Comparison of ENCODE assay signal across 15 cellular contexts in genomic region chr5:109192027-109192426, GRCh38.
DNase-seq lines count a peak whose midpoint lies in the region; ATAC-seq and TF ChIP-seq lines count a peak whose summit lies in the region.
"Had no signal": no experiment of that assay in that cellular context is flagged by ENCODE, and none has a peak within 500 bp of the region (broad histone marks: within the 10 kb centered on the region; RNA-seq: fewer than 3 reads in every experiment).

No MANE protein-coding gene starts in this region.

- no peaks in the 10 kb centered on the region for H3F3A ChIP-seq in PC-9 (ENCODE audit: insufficient read depth, low read depth)

- H3K79me2 ChIP-seq in HCT116 (ENCODE audit: insufficient read depth, low read length) (no peaks in the 10 kb centered on the region), PC-9 (ENCODE audit: low read depth) (no peaks in the 10 kb centered on the region)

- H3K4me2 ChIP-seq in HCT116 (ENCODE audit: low read length) = peak overlapping the region; percentile 69
- no peak overlapping the region for H3K4me2 ChIP-seq in PC-9

- H3K9ac ChIP-seq in HCT116 (ENCODE audit: low read length) (peak overlapping the region; percentile 18; the same call in 1 of the 2 replicates), mucosa of rectum (ENCODE audit: low read depth in 1 of 2, low read length in 2 of 2) (no peak overlapping the region)

- CTCF ChIA-PET in HCT116 (lab: Charles Lee) = no interaction called here
- CTCF ChIA-PET in PC-9 (lab: Charles Lee) = no interaction called here

- H3K9me3 ChIP-seq in HCT116 (ENCODE audit: control insufficient read depth in 1 of 2, insufficient read depth in 1 of 2, low read depth in 1 of 2, low read length in 2 of 2) (no peaks in the 10 kb centered on the region), PC-9 (ENCODE audit: insufficient read depth, low read depth) (no peaks in the 10 kb centered on the region; the same call in 1 of the 2 replicates), esophagus squamous epithelium (no peaks in the 10 kb centered on the region), mucosa of rectum (ENCODE audit: control insufficient read depth in 2 of 2, low read length in 2 of 2) (no peaks in the 10 kb centered on the region)

- no peaks in the 10 kb centered on the region for H3K27me3 ChIP-seq in HCT116 (ENCODE audit: insufficient read depth, low read length)
- H3K27me3 ChIP-seq in PC-9 (ENCODE audit: insufficient read depth, low read depth) = no peaks in the 10 kb centered on the region
- H3K27me3 ChIP-seq in esophagus squamous epithelium = no peaks in the 10 kb centered on the region
- H3K27me3 ChIP-seq in mucosa of rectum (ENCODE audit: control insufficient read depth in 2 of 2, insufficient read depth in 2 of 2, low read length in 2 of 2) = no peaks in the 10 kb centered on the region

- POLR2A ChIA-PET in HCT116 (lab: Charles Lee) (no interaction called here), PC-9 (lab: Charles Lee; ENCODE audit: unreplicated experiment) (no interaction called here)

- RAD21 ChIA-PET in HCT116 (lab: Charles Lee; ENCODE audit: low non-redundant PET in 1 of 2, low total read pairs in 2 of 2, uncharacterized antibody in 2 of 2, unreplicated experiment in 2 of 2) = no interaction called here

- H3K4me3 ChIP-seq in HCT116 (replicated peaks in 1 of 2; ENCODE audit: low read depth in 1 of 2, low read length in 2 of 2) = no peak overlapping the region
- no peak overlapping the region for H3K4me3 ChIP-seq in PC-9
- no peak overlapping the region for H3K4me3 ChIP-seq in esophagus squamous epithelium
- H3K4me3 ChIP-seq in mucosa of rectum (ENCODE audit: low read length in 2 of 2) = peak overlapping the region in 1 of 2 donors; percentile 8

- no TSS peak for BruUV-seq in HCT116 (replicated peaks; lab: Mats Ljungman, UMichigan)
- BruUV-seq in PC-9 (replicated peaks; lab: Mats Ljungman, UMichigan) = no TSS peak

- no peak for TF ChIP-seq CTCF in HCT116 (IDR thresholded peaks at IDR 0.05 in 2 of 3, conservative IDR thresholded peaks at IDR 0.05 in 1 of 3; ENCODE audit: borderline replicate concordance in 1 of 3, insufficient read depth in 1 of 3, low read depth in 2 of 3, low read length in 2 of 3)
- TF ChIP-seq CTCF in PC-9 (conservative IDR thresholded peaks at IDR 0.05) = no peak
- no peak for TF ChIP-seq CTCF in esophagus squamous epithelium (IDR thresholded peaks at IDR 0.05)

- H3K4me1 ChIP-seq in HCT116 (ENCODE audit: control insufficient read depth in 1 of 2, insufficient read depth in 2 of 2, low read length in 2 of 2) = peaks cover 25 to 42% of the 10 kb centered on the region in 2 experiments
- H3K4me1 ChIP-seq in PC-9 (replicated peaks; ENCODE audit: insufficient read depth) = peaks cover 25% of the 10 kb centered on the region
- peaks cover 0 to 23% (median 6%) of the 10 kb centered on the region in 3 donors for H3K4me1 ChIP-seq in esophagus squamous epithelium
- peaks cover 0 to 21% of the 10 kb centered on the region in 2 donors for H3K4me1 ChIP-seq in mucosa of rectum (ENCODE audit: control insufficient read depth in 2 of 2, insufficient read depth in 2 of 2, low read length in 2 of 2)

- no peak for ATAC-seq in HCT116
- no peak for ATAC-seq in HG03378 (IDR thresholded peaks at IDR 0.05; ENCODE audit: unreplicated experiment)

- H4K20me1 ChIP-seq in HCT116 (ENCODE audit: insufficient read depth) = no peaks in the 10 kb centered on the region
- no peaks in the 10 kb centered on the region for H4K20me1 ChIP-seq in PC-9 (ENCODE audit: insufficient read depth)

- intact Hi-C loops in HCT116 (cut with micrococcal nuclease) = no loop called here
- intact Hi-C loops in PC-9 (cut with micrococcal nuclease; ENCODE audit: unreplicated experiment) = no loop called here
- intact Hi-C loops in esophagus squamous epithelium (cut with DNase I) = no loop called here

- no peaks in the 10 kb centered on the region for H3K9me2 ChIP-seq in HCT116 (ENCODE audit: insufficient read depth)
- no peaks in the 10 kb centered on the region for H3K9me2 ChIP-seq in PC-9 (ENCODE audit: insufficient read depth)

- no peak for TF ChIP-seq POLR2A in HCT116 (IDR thresholded peaks at IDR 0.05; ENCODE audit: borderline replicate concordance, extremely low read depth, insufficient read depth, insufficient read length)
- TF ChIP-seq POLR2A in esophagus squamous epithelium (IDR thresholded peaks at IDR 0.05) = no peak

- H3K27ac ChIP-seq in HCT116 (ENCODE audit: low read depth, low read length) (peak overlapping the region; percentile 18; the same call in 1 of the 2 replicates), PC-9 (0 out of 2 replicates have a peak overlapping the region, but pooled peaks have one; percentile 59), esophagus squamous epithelium (peak overlapping the region in 3 of 4 donors; percentile 22 to 44 (median 31)), mucosa of rectum (ENCODE audit: low read depth in 2 of 2, low read length in 2 of 2) (peak overlapping the region; percentile 48 to 63)

- DNase-seq in HCT116 (ENCODE audit: low read depth, low spot score) (no peak), PC-9 (no peak), esophagus squamous epithelium (lab: John Stamatoyannopoulos, UW) (no peak), NCI-H2081 treated with DMSO at 0.1 percent for 48 hours (lab: John Stamatoyannopoulos, UW) (no peak), NCI-H510A (lab: John Stamatoyannopoulos, UW) (no peak), NCI-H748 treated with DMSO at 0.1 percent for 48 hours (lab: John Stamatoyannopoulos, UW) (no peak)
- DNase-seq: DMS 273 treated with DMSO at 0.1 percent for 48 hours, H9, KG1, NCI-H187 treated with DMSO at 0.1 percent for 48 hours, NCI-H345, NCI-H526, Right ventricle myocardium superior had no signal

- no peak for TF ChIP-seq RAD21 in HCT116 (IDR thresholded peaks at IDR 0.05; ENCODE audit: low read depth)

- H3K36me3 ChIP-seq in HCT116 (ENCODE audit: control insufficient read depth in 1 of 2, insufficient read depth in 2 of 2, low read length in 2 of 2) (no peaks in the 10 kb centered on the region), PC-9 (ENCODE audit: low read depth) (no peaks in the 10 kb centered on the region), esophagus squamous epithelium (peaks cover 0 to 16% (median 0%) of the 10 kb centered on the region in 3 donors), mucosa of rectum (ENCODE audit: control insufficient read depth in 2 of 2, insufficient read depth in 2 of 2, low read length in 2 of 2) (peaks cover 6 to 8% of the 10 kb centered on the region in 2 donors)

- H2AFZ ChIP-seq in HCT116 (ENCODE audit: low read depth, low read length, poor library complexity, severe bottlenecking) (no peak overlapping the region), PC-9 (no peak overlapping the region)

- WGBS in esophagus squamous epithelium, 2 donors = 86 to 94% methylated on average over 1 of the region's 1 CpG

TF ChIP-seq in HCT116, 20 proteins besides CTCF, POLR2A, EP300 and RAD21:
- TF ChIP-seq JUND (IDR thresholded peaks at IDR 0.05) = no peak
- no peak for TF ChIP-seq EZH2 (IDR thresholded peaks at IDR 0.05)
- TF ChIP-seq ATF3 (IDR thresholded peaks at IDR 0.05) = no peak
- TF ChIP-seq YY1 (IDR thresholded peaks at IDR 0.05; ENCODE audit: extremely low read depth, insufficient replicate concordance, low read depth, low read length) = no peak
- no peak for TF ChIP-seq TCF7L2 (IDR thresholded peaks at IDR 0.05; ENCODE audit: borderline replicate concordance, extremely low read depth, insufficient read depth, insufficient read length)
- TF ChIP-seq ZBTB33 (IDR thresholded peaks at IDR 0.05; ENCODE audit: extremely low read depth, insufficient replicate concordance, low read length) = no peak
- TF ChIP-seq POLR2AphosphoS5 (IDR thresholded peaks at IDR 0.05; ENCODE audit: low read depth, low read length) = no peak
- TF ChIP-seq ELF1 (IDR thresholded peaks at IDR 0.05; ENCODE audit: borderline replicate concordance, low read depth) = no peak
- TF ChIP-seq ZNF274 (IDR thresholded peaks at IDR 0.05; ENCODE audit: low read depth, low read length) = no peak
- TF ChIP-seq SIN3A (IDR thresholded peaks at IDR 0.05; ENCODE audit: low read depth) = no peak
- no peak for TF ChIP-seq FOSL1 (IDR thresholded peaks at IDR 0.05; ENCODE audit: low read depth)
- TF ChIP-seq CBX3 (IDR thresholded peaks at IDR 0.05; ENCODE audit: low read depth) = no peak
- TF ChIP-seq CEBPB (IDR thresholded peaks at IDR 0.05; ENCODE audit: low read depth) = no peak
- TF ChIP-seq EZH2phosphoT487 (IDR thresholded peaks at IDR 0.05; ENCODE audit: borderline replicate concordance) = no peak
